ENCODE assay signal across 8 cellular contexts in the genomic region with DNA sequence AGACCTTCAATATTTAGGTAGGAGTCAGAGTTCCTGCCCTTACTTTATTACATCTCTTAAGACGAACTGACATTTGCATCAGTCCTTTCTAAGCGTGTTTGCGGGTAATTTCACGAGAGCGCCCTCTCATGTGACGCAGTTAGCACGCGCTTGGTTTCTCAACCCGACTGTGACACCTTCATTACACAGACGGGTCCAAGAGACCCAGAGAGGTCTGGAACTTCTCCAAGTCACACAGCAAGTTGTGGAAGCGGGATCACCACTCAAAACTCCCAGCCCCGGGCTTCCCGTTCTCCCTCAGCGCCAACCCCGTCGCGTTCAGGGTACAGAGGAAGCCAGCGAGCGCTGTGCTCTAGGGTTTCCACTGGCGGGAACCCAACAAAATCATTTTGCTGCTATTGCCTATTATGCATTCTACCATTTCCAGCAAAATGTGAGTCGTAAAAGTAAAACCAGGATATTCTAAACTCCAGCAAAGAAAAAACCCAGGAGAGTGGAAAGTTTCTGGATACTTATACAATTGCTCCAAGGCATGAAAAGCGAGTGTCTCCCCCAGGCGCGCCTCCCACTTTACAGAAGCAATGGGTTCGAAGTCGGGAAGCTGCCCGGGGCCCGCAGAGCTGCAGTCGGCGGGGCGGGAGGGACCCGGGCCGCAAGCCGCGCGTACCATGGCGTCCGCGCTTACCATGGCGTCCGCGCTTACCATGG. TPM values are rescaled to one million over a fixed set of nuclear protein-coding genes. Genes with fewer than 3 reads are reported as not detected.
DNase-seq lines count a peak whose midpoint lies in the region; ATAC-seq and TF ChIP-seq lines count a peak whose summit lies in the region.

No MANE protein-coding gene starts in this region.

- CTCF ChIA-PET in PC-9 (lab: Charles Lee) = interaction anchor here (0.6 to 1.6 kb wide), 4 partner anchors 9 to 128 kb away, joined by 3 to 12 read pairs (median 4); no protein-coding TSS in a partner anchor

- intact Hi-C loops in PC-9 (cut with micrococcal nuclease; ENCODE audit: unreplicated experiment) = loop anchor here (10.0 kb wide), 2 partner anchors 87 to 123 kb away; no protein-coding TSS in a partner anchor
- intact Hi-C loops in activated T-helper 1 cell treated with anti-CD3 and anti-CD28 coated beads, Interleukin-12 subunit alpha, Interleukin-12 subunit beta, Interleukin-2, Interleukin-4 antibody, amounts not matched to agents 30 ng/mL and 10 ng/mL and 1 ng/mL, durations not matched to agents 14 hours and 24 hours and 36 hours (cut with micrococcal nuclease) = loop anchor here (1.0 to 10.0 kb wide), 11 partner anchors 30 to 1943 kb away; partner anchors contain the start of genes SMCHD1 and THOC1

- no peaks in the 10 kb centered on the region for H3K9me2 ChIP-seq in PC-9 (ENCODE audit: insufficient read depth)

- H2AFZ ChIP-seq in PC-9 = peak overlapping the region; percentile 94

- peaks cover 41% of the 10 kb centered on the region for H3K4me1 Mint-ChIP-seq in activated T-helper 1 cell treated with anti-CD3 and anti-CD28 coated beads, Interleukin-12 subunit alpha, Interleukin-12 subunit beta, Interleukin-2, Interleukin-4 antibody, amounts not matched to agents 30 ng/mL and 10 ng/mL and 1 ng/mL, durations not matched to agents 14 hours and 24 hours and 36 hours (ENCODE audit: low read depth)
- peaks cover 25% of the 10 kb centered on the region for H3K4me1 Mint-ChIP-seq in nephron progenitor cell
- peaks cover 64% of the 10 kb centered on the region for H3K4me1 Mint-ChIP-seq in stimulated activated naive CD8-positive, alpha-beta T cell treated with anti-CD3 and anti-CD28 coated beads, Interleukin-15, Interleukin-2, amounts not matched to agents 100 ng/mL and 50 ng/mL, for 24 hours (ENCODE audit: low read depth)

- no peaks in the 10 kb centered on the region for H3K27me3 Mint-ChIP-seq in activated T-helper 1 cell treated with anti-CD3 and anti-CD28 coated beads, Interleukin-12 subunit alpha, Interleukin-12 subunit beta, Interleukin-2, Interleukin-4 antibody, amounts not matched to agents 30 ng/mL and 10 ng/mL and 1 ng/mL, durations not matched to agents 14 hours and 24 hours and 36 hours (ENCODE audit: insufficient read depth)
- H3K27me3 Mint-ChIP-seq in nephron progenitor cell (ENCODE audit: low read depth, poor library complexity) = peaks cover 15% of the 10 kb centered on the region
- no peaks in the 10 kb centered on the region for H3K27me3 Mint-ChIP-seq in stimulated activated naive CD8-positive, alpha-beta T cell treated with anti-CD3 and anti-CD28 coated beads, Interleukin-15, Interleukin-2, amounts not matched to agents 100 ng/mL and 50 ng/mL, for 24 hours

- 0 out of 2 replicates have a peak, but pooled peaks cover 7% of the 10 kb centered on the region for H3F3A ChIP-seq in PC-9 (ENCODE audit: insufficient read depth, low read depth)

- peaks cover 13% of the 10 kb centered on the region for H3K36me3 Mint-ChIP-seq in activated T-helper 1 cell treated with anti-CD3 and anti-CD28 coated beads, Interleukin-12 subunit alpha, Interleukin-12 subunit beta, Interleukin-2, Interleukin-4 antibody, amounts not matched to agents 30 ng/mL and 10 ng/mL and 1 ng/mL, durations not matched to agents 14 hours and 24 hours and 36 hours (ENCODE audit: low read depth)
- peaks cover 15% of the 10 kb centered on the region for H3K36me3 Mint-ChIP-seq in nephron progenitor cell (ENCODE audit: low read depth)
- H3K36me3 Mint-ChIP-seq in stimulated activated naive CD8-positive, alpha-beta T cell treated with anti-CD3 and anti-CD28 coated beads, Interleukin-15, Interleukin-2, amounts not matched to agents 100 ng/mL and 50 ng/mL, for 24 hours (ENCODE audit: low read depth) = peaks cover 32% of the 10 kb centered on the region

- peaks cover 8% of the 10 kb centered on the region; the same call in 1 of the 2 replicates for H3K4me1 ChIP-seq in PC-9 (replicated peaks; ENCODE audit: insufficient read depth)

- H3K79me2 ChIP-seq in PC-9 (ENCODE audit: low read depth) = peaks cover 36% of the 10 kb centered on the region

- H3K9me3 Mint-ChIP-seq in activated T-helper 1 cell treated with anti-CD3 and anti-CD28 coated beads, Interleukin-12 subunit alpha, Interleukin-12 subunit beta, Interleukin-2, Interleukin-4 antibody, amounts not matched to agents 30 ng/mL and 10 ng/mL and 1 ng/mL, durations not matched to agents 14 hours and 24 hours and 36 hours = no peaks in the 10 kb centered on the region
- H3K9me3 Mint-ChIP-seq in nephron progenitor cell = peaks cover 16% of the 10 kb centered on the region
- no peaks in the 10 kb centered on the region for H3K9me3 Mint-ChIP-seq in stimulated activated naive CD8-positive, alpha-beta T cell treated with anti-CD3 and anti-CD28 coated beads, Interleukin-15, Interleukin-2, amounts not matched to agents 100 ng/mL and 50 ng/mL, for 24 hours

- peak; percentile 51 for ATAC-seq in GM19452 (IDR thresholded peaks at IDR 0.05; ENCODE audit: unreplicated experiment)
- peak; percentile 56 for ATAC-seq in HG03575 (IDR thresholded peaks at IDR 0.05; ENCODE audit: extremely low read depth, insufficient number of reproducible peaks, low FRiP score, unreplicated experiment)

- H4K20me1 ChIP-seq in PC-9 (ENCODE audit: insufficient read depth) = no peaks in the 10 kb centered on the region; the same call in 1 of the 2 replicates

- BruUV-seq in PC-9 (replicated peaks; lab: Mats Ljungman, UMichigan) = TSS peak; percentile 67

- H3K9me3 ChIP-seq in PC-9 (ENCODE audit: insufficient read depth, low read depth) = no peaks in the 10 kb centered on the region

- peak overlapping the region; percentile 86 for H3K4me3 Mint-ChIP-seq in activated T-helper 1 cell treated with anti-CD3 and anti-CD28 coated beads, Interleukin-12 subunit alpha, Interleukin-12 subunit beta, Interleukin-2, Interleukin-4 antibody, amounts not matched to agents 30 ng/mL and 10 ng/mL and 1 ng/mL, durations not matched to agents 14 hours and 24 hours and 36 hours
- H3K4me3 Mint-ChIP-seq in nephron progenitor cell = peak overlapping the region; percentile 85
- peak overlapping the region; percentile 93 for H3K4me3 Mint-ChIP-seq in stimulated activated naive CD8-positive, alpha-beta T cell treated with anti-CD3 and anti-CD28 coated beads, Interleukin-15, Interleukin-2, amounts not matched to agents 100 ng/mL and 50 ng/mL, for 24 hours

- H3K27me3 ChIP-seq in PC-9 (ENCODE audit: insufficient read depth, low read depth) = no peaks in the 10 kb centered on the region

- POLR2A ChIA-PET in PC-9 (lab: Charles Lee; ENCODE audit: unreplicated experiment) = interaction anchor here (0.7 kb wide), 1 partner anchor 71 kb away, joined by 3 read pairs; no protein-coding TSS in a partner anchor

- peak overlapping the region; percentile 98 for H3K4me2 ChIP-seq in PC-9

- H3K36me3 ChIP-seq in PC-9 (ENCODE audit: low read depth) = peaks cover 4% of the 10 kb centered on the region; the same call in 1 of the 2 replicates

- H3K27ac Mint-ChIP-seq in activated T-helper 1 cell treated with anti-CD3 and anti-CD28 coated beads, Interleukin-12 subunit alpha, Interleukin-12 subunit beta, Interleukin-2, Interleukin-4 antibody, amounts not matched to agents 30 ng/mL and 10 ng/mL and 1 ng/mL, durations not matched to agents 14 hours and 24 hours and 36 hours = peak overlapping the region; percentile 89
- no peak overlapping the region for H3K27ac Mint-ChIP-seq in nephron progenitor cell
- H3K27ac Mint-ChIP-seq in stimulated activated naive CD8-positive, alpha-beta T cell treated with anti-CD3 and anti-CD28 coated beads, Interleukin-15, Interleukin-2, amounts not matched to agents 100 ng/mL and 50 ng/mL, for 24 hours = peak overlapping the region; percentile 97

- peak; percentile 68 for DNase-seq in COLO668 (lab: John Stamatoyannopoulos, UW; ENCODE audit: unreplicated experiment)
- DNase-seq in PC-9 = peak; percentile 45 to 52
- DNase-seq in activated T-helper 1 cell treated with anti-CD3 and anti-CD28 coated beads, Interleukin-12 subunit alpha, Interleukin-12 subunit beta, Interleukin-2, Interleukin-4 antibody, amounts not matched to agents 30 ng/mL and 10 ng/mL and 1 ng/mL, durations not matched to agents 14 hours and 24 hours and 36 hours (ENCODE audit: low spot score) = peak; percentile 64
- peak; percentile 96 for DNase-seq in fibroblast of pulmonary artery (ENCODE audit: low read depth)
- DNase-seq in nephron progenitor cell = peak; percentile 33

- peak overlapping the region; percentile 92 for H3K4me3 ChIP-seq in PC-9
- H3K4me3 ChIP-seq in fibroblast of pulmonary artery (replicated peaks; ENCODE audit: low read depth, low read length) = peak overlapping the region; percentile 91

- peak overlapping the region; percentile 62 for H3K27ac ChIP-seq in PC-9

- TF ChIP-seq CTCF in PC-9 (conservative IDR thresholded peaks at IDR 0.05) (0 out of 2 replicates have a peak, but pooled peaks have one; percentile 30), fibroblast of pulmonary artery (IDR thresholded peaks at IDR 0.05; ENCODE audit: low read length, missing control alignments) (no peak), nephron progenitor cell (IDR thresholded peaks at IDR 0.05) (no peak)

RNA-seq across cellular contexts. Expression of gene ENOSF1, which starts 0.6 kb away (rescaled TPM):
- 48.7 and 60.6 TPM in 2 replicates for total RNA-seq in PC-9 (2021)
- 84.4 and 96.1 TPM in 2 replicates for total RNA-seq in activated T-helper 1 cell treated with anti-CD3 and anti-CD28 coated beads, Interleukin-12 subunit alpha, Interleukin-12 subunit beta, Interleukin-2, Interleukin-4 antibody, amounts not matched to agents 30 ng/mL and 10 ng/mL and 1 ng/mL, durations not matched to agents 14 hours and 24 hours and 36 hours

RNA-seq across cellular contexts. Expression of gene TYMS, which starts 54.4 kb away (rescaled TPM):
- 138 and 149 TPM in 2 replicates for total RNA-seq in PC-9 (2021)
- 246 and 257 TPM in 2 replicates for total RNA-seq in activated T-helper 1 cell treated with anti-CD3 and anti-CD28 coated beads, Interleukin-12 subunit alpha, Interleukin-12 subunit beta, Interleukin-2, Interleukin-4 antibody, amounts not matched to agents 30 ng/mL and 10 ng/mL and 1 ng/mL, durations not matched to agents 14 hours and 24 hours and 36 hours

Comparison
In these comparisons a context has a peak if more than half of its experiments do, and no peak if none do; other contexts are left out.
1. Peak in every context shown above with its lines: DNase-seq, ATAC-seq, H3K4me3 ChIP-seq and H3K27ac ChIP-seq.
2. DNase-seq: peak in every context shown above with its lines; median percentile 96 in fibroblast of pulmonary artery; 68 in COLO668; 64 in activated T-helper 1 cell treated with anti-CD3 and anti-CD28 coated beads, Interleukin-12 subunit alpha, Interleukin-12 subunit beta, Interleukin-2, Interleukin-4 antibody, amounts not matched to agents 30 ng/mL and 10 ng/mL and 1 ng/mL, durations not matched to agents 14 hours and 24 hours and 36 hours; 48 in PC-9; 33 in nephron progenitor cell.